Comparison of ENCODE assay signal across 21 cellular contexts in genomic region chr9:97179616-97180015, GRCh38.
"Had no signal": no experiment of that assay in that cellular context is flagged by ENCODE, and none has a peak within 500 bp of the region (broad histone marks: within the 10 kb centered on the region; RNA-seq: fewer than 3 reads in every experiment).

No MANE protein-coding gene starts in this region.

- H3K27ac ChIP-seq: brain microvascular endothelial cell, colonic mucosa, SK-N-MC, WERI-Rb-1 had no signal

- DNase-seq: activated CD4-positive, alpha-beta memory T cell treated with anti-CD3 and anti-CD28 coated beads, Interleukin-2, amount 10 ng/mL, durations not matched to agents 7 days and 5 days; activated CD4-positive, alpha-beta T cell treated with anti-CD3 and anti-CD28 coated beads for 36 hours; activated CD4-positive, alpha-beta T cell treated with anti-CD3 and anti-CD28 coated beads, Interleukin-2, amount 50 U/mL, for 1 hour; activated CD8-positive, alpha-beta memory T cell treated with anti-CD3 and anti-CD28 coated beads, Interleukin-2, amount 50 U/mL, for 4 hours; activated gamma-delta T cell treated with Interleukin-2 at 50 U/mL for 16 hours; activated naive CD4-positive, alpha-beta T cell treated with anti-CD3 and anti-CD28 coated beads, Interleukin-2, amount 10 ng/mL, durations not matched to agents 7 days and 5 days; activated naive CD8-positive, alpha-beta T cell treated with anti-CD3 and anti-CD28 coated beads for 36 hours; activated T-cell treated with anti-CD3 and anti-CD28 coated beads, Interleukin-2, amount 50 U/mL, for 72 hours; brain microvascular endothelial cell; caudate nucleus; colonic mucosa; NCI-H1092 treated with DMSO at 0.1 percent for 48 hours; NCI-H1417 treated with DMSO at 0.1 percent for 48 hours; NCI-H1694; NCI-H2029; NCI-H510A treated with DMSO at 0.1 percent for 48 hours; SHP77; T-helper 1 cell; WERI-Rb-1 had no signal

- H3K36me3 ChIP-seq: brain microvascular endothelial cell, colonic mucosa, WERI-Rb-1 had no signal

- H3K4me1 Mint-ChIP-seq: activated CD4-positive, alpha-beta memory T cell treated with anti-CD3 and anti-CD28 coated beads, Interleukin-2, amount 10 ng/mL, durations not matched to agents 7 days and 5 days; activated CD4-positive, alpha-beta T cell treated with anti-CD3 and anti-CD28 coated beads for 36 hours; activated naive CD4-positive, alpha-beta T cell treated with anti-CD3 and anti-CD28 coated beads, Interleukin-2, amount 10 ng/mL, durations not matched to agents 7 days and 5 days; activated naive CD8-positive, alpha-beta T cell treated with anti-CD3 and anti-CD28 coated beads for 36 hours had no signal

- H3K36me3 Mint-ChIP-seq: activated naive CD4-positive, alpha-beta T cell treated with anti-CD3 and anti-CD28 coated beads, Interleukin-2, amount 10 ng/mL, durations not matched to agents 7 days and 5 days had no signal

- H3K4me3 ChIP-seq: colonic mucosa, SK-N-MC had no signal

- ATAC-seq: activated CD4-positive, alpha-beta T cell treated with anti-CD3 and anti-CD28 coated beads for 36 hours; activated T-cell treated with anti-CD3 and anti-CD28 coated beads, Interleukin-2, amount 50 U/mL, for 72 hours had no signal

- H3K9me3 Mint-ChIP-seq: activated naive CD4-positive, alpha-beta T cell treated with anti-CD3 and anti-CD28 coated beads, Interleukin-2, amount 10 ng/mL, durations not matched to agents 7 days and 5 days; activated T-cell treated with anti-CD3 and anti-CD28 coated beads, Interleukin-2, amount 50 U/mL, for 72 hours had no signal

- H3K27ac Mint-ChIP-seq: activated CD4-positive, alpha-beta memory T cell treated with anti-CD3 and anti-CD28 coated beads, Interleukin-2, amount 10 ng/mL, durations not matched to agents 7 days and 5 days; activated CD4-positive, alpha-beta T cell treated with anti-CD3 and anti-CD28 coated beads for 36 hours; activated naive CD4-positive, alpha-beta T cell treated with anti-CD3 and anti-CD28 coated beads, Interleukin-2, amount 10 ng/mL, durations not matched to agents 7 days and 5 days; activated naive CD8-positive, alpha-beta T cell treated with anti-CD3 and anti-CD28 coated beads for 36 hours; activated T-cell treated with anti-CD3 and anti-CD28 coated beads, Interleukin-2, amount 50 U/mL, for 72 hours; activated T-helper 2 cell treated with anti-CD3 and anti-CD28 coated beads, Interferon-gamma antibody, Interleukin-2, Interleukin-4, amounts not matched to agents 10 μg/mL and 5 μg/mL and 100 μg/mL, durations not matched to agents 14 hours and 24 hours and 36 hours had no signal

- H3K9me3 ChIP-seq: colonic mucosa had no signal

- H3K4me3 Mint-ChIP-seq: activated CD4-positive, alpha-beta memory T cell treated with anti-CD3 and anti-CD28 coated beads, Interleukin-2, amount 10 ng/mL, durations not matched to agents 7 days and 5 days; activated CD4-positive, alpha-beta T cell treated with anti-CD3 and anti-CD28 coated beads for 36 hours; activated naive CD4-positive, alpha-beta T cell treated with anti-CD3 and anti-CD28 coated beads, Interleukin-2, amount 10 ng/mL, durations not matched to agents 7 days and 5 days; activated naive CD8-positive, alpha-beta T cell treated with anti-CD3 and anti-CD28 coated beads for 36 hours; activated T-cell treated with anti-CD3 and anti-CD28 coated beads, Interleukin-2, amount 50 U/mL, for 72 hours had no signal

- H3K27me3 ChIP-seq: brain microvascular endothelial cell, colonic mucosa had no signal

- H3K27me3 Mint-ChIP-seq: activated CD4-positive, alpha-beta T cell treated with anti-CD3 and anti-CD28 coated beads for 36 hours; activated naive CD8-positive, alpha-beta T cell treated with anti-CD3 and anti-CD28 coated beads for 36 hours had no signal

- H3K4me1 ChIP-seq: colonic mucosa had no signal
